ENCODE assay signal across 15 cellular contexts in genomic region chr20:39813190-39813829, GRCh38.
"Had no signal": no experiment of that assay in that cellular context is flagged by ENCODE, and none has a peak within 500 bp of the region (broad histone marks: within the 10 kb centered on the region; RNA-seq: fewer than 3 reads in every experiment).

No MANE protein-coding gene starts in this region.

- FAIRE-seq: islet of Langerhans had no signal

- H3K27me3 ChIP-seq: adrenal gland, colonic mucosa, foreskin keratinocyte, right lobe of liver, spleen, transverse colon had no signal

- H3K4me1 ChIP-seq: colonic mucosa, right lobe of liver, spleen, transverse colon had no signal

- H3K9me3 ChIP-seq: adrenal gland, colonic mucosa, right lobe of liver, spleen, transverse colon had no signal

- DNase-seq: activated CD4-positive, alpha-beta T cell treated with anti-CD3 and anti-CD28 coated beads for 48 hours; activated naive CD4-positive, alpha-beta T cell treated with anti-CD3 and anti-CD28 coated beads, Interleukin-2, amount 50 U/mL, for 16 hours; adrenal gland; caudate nucleus; colonic mucosa; foreskin keratinocyte; head of caudate nucleus; natural killer cell; right lobe of liver; spleen; stimulated activated CD4-positive, alpha-beta T cell treated with anti-CD3 and anti-CD28 coated beads, Interleukin-1b, Interleukin-23, amount 100 ng/mL, for 48 hours; stimulated activated naive B cell treated with anti-CD40 and anti-IgM and Interleukin-4, amounts not matched to agents 10 μg/mL and 1 μg/mL and 100 μg/mL, for 72 hours; transverse colon had no signal

- H3K36me3 ChIP-seq: adrenal gland, colonic mucosa, right lobe of liver, spleen, transverse colon had no signal

- H3K4me3 ChIP-seq: adrenal gland, colonic mucosa, right lobe of liver, spleen, transverse colon had no signal

- ATAC-seq: foreskin keratinocyte; left lobe of liver; natural killer cell; right lobe of liver; stimulated activated naive B cell treated with anti-CD40 and anti-IgM and Interleukin-4, amounts not matched to agents 10 μg/mL and 1 μg/mL and 100 μg/mL, for 72 hours had no signal

- H3K27ac ChIP-seq: adrenal gland, colonic mucosa, foreskin keratinocyte, right lobe of liver, spleen, transverse colon had no signal
